Comparison of ENCODE assay signal across 1 cellular context in the genomic region with DNA sequence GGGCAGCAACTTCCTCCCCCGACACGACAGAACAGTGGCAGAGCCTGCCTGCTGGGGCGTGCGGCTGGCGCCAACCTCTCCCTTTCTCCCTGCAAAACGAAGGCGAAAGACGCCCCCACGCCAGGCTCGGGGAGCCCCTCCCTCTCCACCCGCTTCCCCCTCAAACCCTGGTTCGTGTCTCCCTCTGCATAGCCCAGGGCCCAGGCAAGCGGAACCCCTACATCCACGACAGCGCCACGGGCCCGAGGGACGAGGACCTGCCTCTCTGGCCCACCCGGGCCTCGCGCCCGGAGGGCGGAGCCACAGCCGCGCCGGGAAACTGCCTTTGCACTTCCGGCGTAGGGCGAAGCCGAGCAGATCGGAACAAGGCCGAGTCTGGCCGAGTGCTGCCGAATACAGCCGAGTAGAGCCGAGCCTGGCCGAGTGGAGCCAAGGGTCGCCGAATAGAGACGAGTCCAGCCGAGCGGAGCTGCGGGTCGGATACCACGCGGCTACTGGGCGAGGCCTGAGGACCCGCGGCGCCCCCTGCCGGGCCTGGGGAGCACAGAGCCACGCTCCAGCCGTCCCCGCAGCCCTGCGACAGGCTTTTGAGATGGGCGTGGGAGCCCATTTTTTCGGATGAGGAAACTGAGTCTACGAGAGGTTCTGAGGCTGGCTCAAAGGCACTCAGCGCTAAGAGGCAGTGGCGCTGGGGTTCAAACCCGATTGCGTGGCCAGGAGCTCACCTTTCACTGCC.
TF ChIP-seq lines count a peak whose summit lies in the region.

No MANE protein-coding gene starts in this region.

TF ChIP-seq in HepG2, 621 proteins besides CTCF, POLR2A, EP300 and RAD21 (continued from another document and continues in another):
- TF ChIP-seq, protein P1, sequence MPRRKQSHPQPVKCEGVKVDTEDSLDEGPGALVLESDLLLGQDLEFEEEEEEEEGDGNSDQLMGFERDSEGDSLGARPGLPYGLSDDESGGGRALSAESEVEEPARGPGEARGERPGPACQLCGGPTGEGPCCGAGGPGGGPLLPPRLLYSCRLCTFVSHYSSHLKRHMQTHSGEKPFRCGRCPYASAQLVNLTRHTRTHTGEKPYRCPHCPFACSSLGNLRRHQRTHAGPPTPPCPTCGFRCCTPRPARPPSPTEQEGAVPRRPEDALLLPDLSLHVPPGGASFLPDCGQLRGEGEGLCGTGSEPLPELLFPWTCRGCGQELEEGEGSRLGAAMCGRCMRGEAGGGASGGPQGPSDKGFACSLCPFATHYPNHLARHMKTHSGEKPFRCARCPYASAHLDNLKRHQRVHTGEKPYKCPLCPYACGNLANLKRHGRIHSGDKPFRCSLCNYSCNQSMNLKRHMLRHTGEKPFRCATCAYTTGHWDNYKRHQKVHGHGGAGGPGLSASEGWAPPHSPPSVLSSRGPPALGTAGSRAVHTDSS (CRISPR knock-in tag; conservative IDR thresholded peaks at IDR 0.05), result no peak
- 0 out of 2 replicates have a peak, but pooled peaks have one; percentile 60 for TF ChIP-seq ZNF569 (CRISPR knock-in tag; IDR thresholded peaks at IDR 0.05; ENCODE audit: borderline replicate concordance)
- no peak for TF ChIP-seq ZNF160 (CRISPR knock-in tag; IDR thresholded peaks at IDR 0.05)
- TF ChIP-seq ZNF460 (CRISPR knock-in tag; IDR thresholded peaks at IDR 0.05; ENCODE audit: borderline replicate concordance), result no peak
- no peak for TF ChIP-seq SMARCC2 (IDR thresholded peaks at IDR 0.05)
- peak; percentile 18 for TF ChIP-seq PHF21A (CRISPR knock-in tag; IDR thresholded peaks at IDR 0.05)
- TF ChIP-seq KLF15 (CRISPR knock-in tag; IDR thresholded peaks at IDR 0.05; ENCODE audit: borderline replicate concordance), result no peak
- TF ChIP-seq ZNF747 (CRISPR knock-in tag; IDR thresholded peaks at IDR 0.05; ENCODE audit: borderline replicate concordance), result no peak
- peak; percentile 84 for TF ChIP-seq DMAP1 (CRISPR knock-in tag; IDR thresholded peaks at IDR 0.05)
- TF ChIP-seq, protein P2, sequence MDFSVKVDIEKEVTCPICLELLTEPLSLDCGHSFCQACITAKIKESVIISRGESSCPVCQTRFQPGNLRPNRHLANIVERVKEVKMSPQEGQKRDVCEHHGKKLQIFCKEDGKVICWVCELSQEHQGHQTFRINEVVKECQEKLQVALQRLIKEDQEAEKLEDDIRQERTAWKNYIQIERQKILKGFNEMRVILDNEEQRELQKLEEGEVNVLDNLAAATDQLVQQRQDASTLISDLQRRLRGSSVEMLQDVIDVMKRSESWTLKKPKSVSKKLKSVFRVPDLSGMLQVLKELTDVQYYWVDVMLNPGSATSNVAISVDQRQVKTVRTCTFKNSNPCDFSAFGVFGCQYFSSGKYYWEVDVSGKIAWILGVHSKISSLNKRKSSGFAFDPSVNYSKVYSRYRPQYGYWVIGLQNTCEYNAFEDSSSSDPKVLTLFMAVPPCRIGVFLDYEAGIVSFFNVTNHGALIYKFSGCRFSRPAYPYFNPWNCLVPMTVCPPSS (IDR thresholded peaks at IDR 0.05), result no peak
- no peak for TF ChIP-seq KDM4B (CRISPR knock-in tag; IDR thresholded peaks at IDR 0.05)
- TF ChIP-seq, protein P3, sequence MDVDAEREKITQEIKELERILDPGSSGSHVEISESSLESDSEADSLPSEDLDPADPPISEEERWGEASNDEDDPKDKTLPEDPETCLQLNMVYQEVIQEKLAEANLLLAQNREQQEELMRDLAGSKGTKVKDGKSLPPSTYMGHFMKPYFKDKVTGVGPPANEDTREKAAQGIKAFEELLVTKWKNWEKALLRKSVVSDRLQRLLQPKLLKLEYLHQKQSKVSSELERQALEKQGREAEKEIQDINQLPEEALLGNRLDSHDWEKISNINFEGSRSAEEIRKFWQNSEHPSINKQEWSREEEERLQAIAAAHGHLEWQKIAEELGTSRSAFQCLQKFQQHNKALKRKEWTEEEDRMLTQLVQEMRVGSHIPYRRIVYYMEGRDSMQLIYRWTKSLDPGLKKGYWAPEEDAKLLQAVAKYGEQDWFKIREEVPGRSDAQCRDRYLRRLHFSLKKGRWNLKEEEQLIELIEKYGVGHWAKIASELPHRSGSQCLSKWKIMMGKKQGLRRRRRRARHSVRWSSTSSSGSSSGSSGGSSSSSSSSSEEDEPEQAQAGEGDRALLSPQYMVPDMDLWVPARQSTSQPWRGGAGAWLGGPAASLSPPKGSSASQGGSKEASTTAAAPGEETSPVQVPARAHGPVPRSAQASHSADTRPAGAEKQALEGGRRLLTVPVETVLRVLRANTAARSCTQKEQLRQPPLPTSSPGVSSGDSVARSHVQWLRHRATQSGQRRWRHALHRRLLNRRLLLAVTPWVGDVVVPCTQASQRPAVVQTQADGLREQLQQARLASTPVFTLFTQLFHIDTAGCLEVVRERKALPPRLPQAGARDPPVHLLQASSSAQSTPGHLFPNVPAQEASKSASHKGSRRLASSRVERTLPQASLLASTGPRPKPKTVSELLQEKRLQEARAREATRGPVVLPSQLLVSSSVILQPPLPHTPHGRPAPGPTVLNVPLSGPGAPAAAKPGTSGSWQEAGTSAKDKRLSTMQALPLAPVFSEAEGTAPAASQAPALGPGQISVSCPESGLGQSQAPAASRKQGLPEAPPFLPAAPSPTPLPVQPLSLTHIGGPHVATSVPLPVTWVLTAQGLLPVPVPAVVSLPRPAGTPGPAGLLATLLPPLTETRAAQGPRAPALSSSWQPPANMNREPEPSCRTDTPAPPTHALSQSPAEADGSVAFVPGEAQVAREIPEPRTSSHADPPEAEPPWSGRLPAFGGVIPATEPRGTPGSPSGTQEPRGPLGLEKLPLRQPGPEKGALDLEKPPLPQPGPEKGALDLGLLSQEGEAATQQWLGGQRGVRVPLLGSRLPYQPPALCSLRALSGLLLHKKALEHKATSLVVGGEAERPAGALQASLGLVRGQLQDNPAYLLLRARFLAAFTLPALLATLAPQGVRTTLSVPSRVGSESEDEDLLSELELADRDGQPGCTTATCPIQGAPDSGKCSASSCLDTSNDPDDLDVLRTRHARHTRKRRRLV (CRISPR knock-in tag; IDR thresholded peaks at IDR 0.05), result no peak
- TF ChIP-seq, protein P4, sequence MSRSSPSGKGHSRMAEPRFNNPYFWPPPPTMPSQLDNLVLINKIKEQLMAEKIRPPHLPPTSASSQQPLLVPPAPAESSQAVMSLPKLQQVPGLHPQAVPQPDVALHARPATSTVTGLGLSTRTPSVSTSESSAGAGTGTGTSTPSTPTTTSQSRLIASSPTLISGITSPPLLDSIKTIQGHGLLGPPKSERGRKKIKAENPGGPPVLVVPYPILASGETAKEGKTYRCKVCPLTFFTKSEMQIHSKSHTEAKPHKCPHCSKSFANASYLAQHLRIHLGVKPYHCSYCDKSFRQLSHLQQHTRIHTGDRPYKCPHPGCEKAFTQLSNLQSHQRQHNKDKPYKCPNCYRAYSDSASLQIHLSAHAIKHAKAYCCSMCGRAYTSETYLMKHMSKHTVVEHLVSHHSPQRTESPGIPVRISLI (CRISPR knock-in tag; IDR thresholded peaks at IDR 0.05; ENCODE audit: borderline replicate concordance), result peak; percentile 59; the same call in 1 of the 2 replicates
- TF ChIP-seq KLF9 (CRISPR knock-in tag; IDR thresholded peaks at IDR 0.05; ENCODE audit: low read depth), result no peak
- TF ChIP-seq ZNF816 (CRISPR knock-in tag; IDR thresholded peaks at IDR 0.05; ENCODE audit: borderline replicate concordance), result peak; percentile 44; the same call in 1 of the 2 replicates
- TF ChIP-seq, protein P5, sequence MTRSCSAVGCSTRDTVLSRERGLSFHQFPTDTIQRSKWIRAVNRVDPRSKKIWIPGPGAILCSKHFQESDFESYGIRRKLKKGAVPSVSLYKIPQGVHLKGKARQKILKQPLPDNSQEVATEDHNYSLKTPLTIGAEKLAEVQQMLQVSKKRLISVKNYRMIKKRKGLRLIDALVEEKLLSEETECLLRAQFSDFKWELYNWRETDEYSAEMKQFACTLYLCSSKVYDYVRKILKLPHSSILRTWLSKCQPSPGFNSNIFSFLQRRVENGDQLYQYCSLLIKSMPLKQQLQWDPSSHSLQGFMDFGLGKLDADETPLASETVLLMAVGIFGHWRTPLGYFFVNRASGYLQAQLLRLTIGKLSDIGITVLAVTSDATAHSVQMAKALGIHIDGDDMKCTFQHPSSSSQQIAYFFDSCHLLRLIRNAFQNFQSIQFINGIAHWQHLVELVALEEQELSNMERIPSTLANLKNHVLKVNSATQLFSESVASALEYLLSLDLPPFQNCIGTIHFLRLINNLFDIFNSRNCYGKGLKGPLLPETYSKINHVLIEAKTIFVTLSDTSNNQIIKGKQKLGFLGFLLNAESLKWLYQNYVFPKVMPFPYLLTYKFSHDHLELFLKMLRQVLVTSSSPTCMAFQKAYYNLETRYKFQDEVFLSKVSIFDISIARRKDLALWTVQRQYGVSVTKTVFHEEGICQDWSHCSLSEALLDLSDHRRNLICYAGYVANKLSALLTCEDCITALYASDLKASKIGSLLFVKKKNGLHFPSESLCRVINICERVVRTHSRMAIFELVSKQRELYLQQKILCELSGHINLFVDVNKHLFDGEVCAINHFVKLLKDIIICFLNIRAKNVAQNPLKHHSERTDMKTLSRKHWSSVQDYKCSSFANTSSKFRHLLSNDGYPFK (CRISPR knock-in tag; IDR thresholded peaks at IDR 0.05; ENCODE audit: borderline replicate concordance), result no peak
- TF ChIP-seq, protein P6, sequence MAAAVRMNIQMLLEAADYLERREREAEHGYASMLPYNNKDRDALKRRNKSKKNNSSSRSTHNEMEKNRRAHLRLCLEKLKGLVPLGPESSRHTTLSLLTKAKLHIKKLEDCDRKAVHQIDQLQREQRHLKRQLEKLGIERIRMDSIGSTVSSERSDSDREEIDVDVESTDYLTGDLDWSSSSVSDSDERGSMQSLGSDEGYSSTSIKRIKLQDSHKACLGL (CRISPR knock-in tag; IDR thresholded peaks at IDR 0.05), result peak; percentile 78
- TF ChIP-seq CBX1 (IDR thresholded peaks at IDR 0.05; ENCODE audit: low read depth), result peak; percentile 93
- TF ChIP-seq FOXJ3 (CRISPR knock-in tag; IDR thresholded peaks at IDR 0.05; ENCODE audit: borderline replicate concordance), result peak; percentile 71; the same call in 1 of the 2 replicates
- no peak for TF ChIP-seq ATF7 (IDR thresholded peaks at IDR 0.05)
- TF ChIP-seq ATF7 (CRISPR knock-in tag; IDR thresholded peaks at IDR 0.05), result 0 out of 2 replicates have a peak, but pooled peaks have one; percentile 71
- TF ChIP-seq ZNF615 (CRISPR knock-in tag; IDR thresholded peaks at IDR 0.05; ENCODE audit: borderline replicate concordance), result 0 out of 2 replicates have a peak, but pooled peaks have one; percentile 60
- peak; percentile 12; the same call in 1 of the 2 replicates for TF ChIP-seq ZNF451 (CRISPR knock-in tag; IDR thresholded peaks at IDR 0.05)
- peak; percentile 82; the same call in 1 of the 2 replicates for TF ChIP-seq ZFP90 (CRISPR knock-in tag; IDR thresholded peaks at IDR 0.05; ENCODE audit: borderline replicate concordance)
- no peak for TF ChIP-seq HNF4A (CRISPR knock-in tag; IDR thresholded peaks at IDR 0.05)
- TF ChIP-seq SNRNP70 (IDR thresholded peaks at IDR 0.05; ENCODE audit: low read depth, low read length), result no peak
- no peak for TF ChIP-seq NR3C1 (CRISPR knock-in tag; IDR thresholded peaks at IDR 0.05)
- no peak for TF ChIP-seq ZNF180 (CRISPR knock-in tag; IDR thresholded peaks at IDR 0.05; ENCODE audit: borderline replicate concordance, low read depth)
- peak; percentile 17 for TF ChIP-seq HNRNPK (IDR thresholded peaks at IDR 0.05; ENCODE audit: low read depth, low read length, poor library complexity, severe bottlenecking)
- no peak for TF ChIP-seq YY1 (IDR thresholded peaks at IDR 0.05; ENCODE audit: insufficient read depth, insufficient replicate concordance, low read depth, low read length)
- TF ChIP-seq SP5 (CRISPR knock-in tag; IDR thresholded peaks at IDR 0.05; ENCODE audit: borderline replicate concordance, low read depth), result peak; percentile 59; the same call in 1 of the 2 replicates
- TF ChIP-seq ZNF619 (CRISPR knock-in tag; IDR thresholded peaks at IDR 0.05), result 0 out of 2 replicates have a peak, but pooled peaks have one; percentile 27
- peak; percentile 4; the same call in 1 of the 2 replicates for TF ChIP-seq ZNF891 (CRISPR knock-in tag; IDR thresholded peaks at IDR 0.05)
- 0 out of 2 replicates have a peak, but pooled peaks have one; percentile 57 for TF ChIP-seq MAF1 (CRISPR knock-in tag; IDR thresholded peaks at IDR 0.05; ENCODE audit: borderline replicate concordance)
- TF ChIP-seq, protein P7, sequence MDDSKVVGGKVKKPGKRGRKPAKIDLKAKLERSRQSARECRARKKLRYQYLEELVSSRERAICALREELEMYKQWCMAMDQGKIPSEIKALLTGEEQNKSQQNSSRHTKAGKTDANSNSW (CRISPR knock-in tag; IDR thresholded peaks at IDR 0.05; ENCODE audit: borderline replicate concordance), result peak; percentile 74; the same call in 1 of the 2 replicates
- TF ChIP-seq IRF2 (CRISPR knock-in tag; IDR thresholded peaks at IDR 0.05), result 0 out of 2 replicates have a peak, but pooled peaks have one; percentile 16
- TF ChIP-seq, protein P8, sequence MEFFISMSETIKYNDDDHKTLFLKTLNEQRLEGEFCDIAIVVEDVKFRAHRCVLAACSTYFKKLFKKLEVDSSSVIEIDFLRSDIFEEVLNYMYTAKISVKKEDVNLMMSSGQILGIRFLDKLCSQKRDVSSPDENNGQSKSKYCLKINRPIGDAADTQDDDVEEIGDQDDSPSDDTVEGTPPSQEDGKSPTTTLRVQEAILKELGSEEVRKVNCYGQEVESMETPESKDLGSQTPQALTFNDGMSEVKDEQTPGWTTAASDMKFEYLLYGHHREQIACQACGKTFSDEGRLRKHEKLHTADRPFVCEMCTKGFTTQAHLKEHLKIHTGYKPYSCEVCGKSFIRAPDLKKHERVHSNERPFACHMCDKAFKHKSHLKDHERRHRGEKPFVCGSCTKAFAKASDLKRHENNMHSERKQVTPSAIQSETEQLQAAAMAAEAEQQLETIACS (CRISPR knock-in tag; IDR thresholded peaks at IDR 0.05), result no peak
- 0 out of 2 replicates have a peak, but pooled peaks have one; percentile 72 for TF ChIP-seq ZNF598 (CRISPR knock-in tag; IDR thresholded peaks at IDR 0.05; ENCODE audit: borderline replicate concordance)
- no peak for TF ChIP-seq ZKSCAN5 (CRISPR knock-in tag; IDR thresholded peaks at IDR 0.05)
- TF ChIP-seq, protein P9, sequence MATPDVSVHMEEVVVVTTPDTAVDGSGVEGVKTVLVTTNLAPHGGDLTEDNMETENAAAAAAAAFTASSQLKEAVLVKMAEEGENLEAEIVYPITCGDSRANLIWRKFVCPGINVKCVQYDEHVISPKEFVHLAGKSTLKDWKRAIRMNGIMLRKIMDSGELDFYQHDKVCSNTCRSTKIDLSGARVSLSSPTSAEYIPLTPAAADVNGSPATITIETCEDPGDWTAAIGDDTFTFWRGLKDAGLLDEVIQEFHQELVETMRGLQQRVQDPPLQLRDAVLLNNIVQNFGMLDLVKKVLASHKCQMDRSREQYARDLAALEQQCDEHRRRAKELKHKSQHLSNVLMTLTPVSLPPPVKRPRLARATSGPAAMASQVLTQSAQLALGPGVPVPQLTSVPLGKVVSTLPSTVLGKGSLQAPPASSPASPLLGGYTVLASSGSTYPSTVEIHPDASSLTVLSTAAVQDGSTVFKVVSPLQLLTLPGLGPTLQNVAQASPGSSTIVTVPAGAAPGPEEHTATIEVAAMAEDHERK (CRISPR knock-in tag; IDR thresholded peaks at IDR 0.05; ENCODE audit: low read depth), result no peak
- no peak; the same call in 1 of the 2 replicates for TF ChIP-seq RXRA (CRISPR knock-in tag; IDR thresholded peaks at IDR 0.05)
- peak; percentile 76 for TF ChIP-seq NR2C2 (CRISPR knock-in tag; IDR thresholded peaks at IDR 0.05; ENCODE audit: borderline replicate concordance)
- TF ChIP-seq TARDBP (CRISPR knock-in tag; IDR thresholded peaks at IDR 0.05), result peak; percentile 48
- TF ChIP-seq ZNF10 (CRISPR knock-in tag; IDR thresholded peaks at IDR 0.05; ENCODE audit: borderline replicate concordance, low read depth), result no peak
- peak; percentile 18; the same call in 1 of the 2 replicates for TF ChIP-seq NRL (CRISPR knock-in tag; IDR thresholded peaks at IDR 0.05; ENCODE audit: borderline replicate concordance)
- 0 out of 2 replicates have a peak, but pooled peaks have one; percentile 81 for TF ChIP-seq ZNF792 (CRISPR knock-in tag; IDR thresholded peaks at IDR 0.05)
- 0 out of 2 replicates have a peak, but pooled peaks have one; percentile 45 for TF ChIP-seq ZNF720 (CRISPR knock-in tag; IDR thresholded peaks at IDR 0.05)
- TF ChIP-seq RFX3 (CRISPR knock-in tag; IDR thresholded peaks at IDR 0.05), result no peak
